In genomic region chr3:195025056-195025880, GRCh38 we compare ENCODE assay signal across 14 cellular contexts.
"Had no signal": no experiment of that assay in that cellular context is flagged by ENCODE, and none has a peak within 500 bp of the region (broad histone marks: within the 10 kb centered on the region; RNA-seq: fewer than 3 reads in every experiment).

No MANE protein-coding gene starts in this region.

- DNase-seq: activated B cell treated with CpG ODN at 0.5 μM for 24 hours; activated CD4-positive, alpha-beta memory T cell treated with anti-CD3 and anti-CD28 coated beads for 36 hours; activated CD4-positive, alpha-beta T cell treated with anti-CD3 and anti-CD28 coated beads for 4 hours; activated CD8-positive, alpha-beta memory T cell treated with anti-CD3 and anti-CD28 coated beads, Interleukin-2, amount 10 ng/mL, durations not matched to agents 7 days and 5 days; activated naive CD4-positive, alpha-beta T cell treated with Interleukin-2 at 50 U/mL for 16 hours; activated naive CD8-positive, alpha-beta T cell treated with anti-CD3 and anti-CD28 coated beads, Interleukin-2, amount 50 U/mL, for 24 hours; activated T-cell treated with anti-CD3 and anti-CD28 coated beads, Interleukin-2, amount 50 U/mL, for 1 hour; anterior cingulate cortex; central memory CD4-positive, alpha-beta T cell; immature natural killer cell; naive thymus-derived CD8-positive, alpha-beta T cell; pancreas; stimulated activated naive CD4-positive, alpha-beta T cell had no signal

- ATAC-seq: activated CD8-positive, alpha-beta memory T cell treated with anti-CD3 and anti-CD28 coated beads, Interleukin-2, amount 10 ng/mL, durations not matched to agents 7 days and 5 days; activated naive CD8-positive, alpha-beta T cell treated with anti-CD3 and anti-CD28 coated beads, Interleukin-2, amount 50 U/mL, for 24 hours; naive thymus-derived CD8-positive, alpha-beta T cell; pancreas had no signal

- H3K9me3 ChIP-seq: esophagus muscularis mucosa, pancreas had no signal

- H3K27ac ChIP-seq: esophagus muscularis mucosa, pancreas had no signal

- H3K4me3 ChIP-seq: esophagus muscularis mucosa, pancreas had no signal

- H3K36me3 ChIP-seq: esophagus muscularis mucosa, pancreas had no signal

- H3K27me3 ChIP-seq: pancreas had no signal
